Comparison of ENCODE assay signal across 7 cellular contexts in genomic region chr11:3454844-3455243, GRCh38.
DNase-seq lines count a peak whose midpoint lies in the region; FAIRE-seq and TF ChIP-seq lines count a peak whose summit lies in the region.
"Not testable (repeated sequence)": the region's sequence is repeated elsewhere in the genome, so short reads cannot be mapped to it uniquely, and the experiment has no call there.

No MANE protein-coding gene starts in this region.

- not testable (repeated sequence) for H3K18ac ChIP-seq in mesenchymal stem cell (ENCODE audit: low read depth in 1 of 2, low read length in 2 of 2)

- TF ChIP-seq CTCF in GM12864 (IDR thresholded peaks at IDR 0.05; ENCODE audit: low read depth, low read length, missing control alignments) = peak; percentile 58

- not testable (repeated sequence) for H3K4ac ChIP-seq in mesenchymal stem cell (ENCODE audit: low read depth in 1 of 2, low read length in 2 of 2)

- 4% methylated on average over 11 of the region's 16 CpGs for WGBS in mesenchymal stem cell

- H2BK12ac ChIP-seq in mesenchymal stem cell (ENCODE audit: low read length in 2 of 2) = not testable (repeated sequence)

- not testable (repeated sequence) for H3K27me3 Mint-ChIP-seq in activated naive CD4-positive, alpha-beta T cell treated with anti-CD3 and anti-CD28 coated beads for 36 hours (ENCODE audit: low read depth)

- H3K9ac ChIP-seq in mesenchymal stem cell (ENCODE audit: low read length) = peak overlapping the region; percentile 41

- H2BK5ac ChIP-seq in mesenchymal stem cell (ENCODE audit: low read depth, low read length, poor library complexity, severe bottlenecking) = not testable (repeated sequence)

- H2BK15ac ChIP-seq in mesenchymal stem cell (ENCODE audit: low read depth, poor library complexity, severe bottlenecking) = not testable (repeated sequence)

- H3K23ac ChIP-seq in mesenchymal stem cell (ENCODE audit: low read length in 2 of 2) = not testable (repeated sequence)

- H3K9me3 ChIP-seq in mesenchymal stem cell (ENCODE audit: control insufficient read depth, low read length) = not testable (repeated sequence)

- intact Hi-C loops in activated naive CD4-positive, alpha-beta T cell treated with anti-CD3 and anti-CD28 coated beads for 36 hours (cut with micrococcal nuclease) = loop anchor here (2.0 to 5.0 kb wide), 2 partner anchors 154 to 617 kb away; no protein-coding TSS in a partner anchor

- peak overlapping the region; percentile 41 for H3K4me3 Mint-ChIP-seq in activated naive CD4-positive, alpha-beta T cell treated with anti-CD3 and anti-CD28 coated beads for 36 hours

- not testable (repeated sequence) for H3K79me1 ChIP-seq in mesenchymal stem cell (replicated peaks; ENCODE audit: low read length, poor library complexity, severe bottlenecking)

- DNase-seq in GM12864 (ENCODE audit: low read depth) (peak; percentile 5), NCI-H2029 (lab: John Stamatoyannopoulos, UW) (peak; percentile 43), fibroblast of gingiva (ENCODE audit: low read depth) (peak; percentile 56), mesenchymal stem cell (peak; percentile 47)
- DNase-seq in activated naive CD4-positive, alpha-beta T cell treated with anti-CD3 and anti-CD28 coated beads for 36 hours = peak; percentile 72
- DNase-seq in stimulated activated CD4-positive, alpha-beta T cell treated with anti-CD3 and anti-CD28 coated beads, Interleukin-15, amount 100 ng/mL, for 24 hours = peak; percentile 60

- not testable (repeated sequence) for H3K4me3 ChIP-seq in GM12864 (ENCODE audit: low read depth, low read length)
- peak overlapping the region in 1 of 2 experiments; percentile 41 for H3K4me3 ChIP-seq in mesenchymal stem cell (ENCODE audit: insufficient read depth in 1 of 2, low read depth in 1 of 2, low read length in 2 of 2)

- not testable (repeated sequence) for H3K36me3 Mint-ChIP-seq in activated naive CD4-positive, alpha-beta T cell treated with anti-CD3 and anti-CD28 coated beads for 36 hours (ENCODE audit: low read depth)

- H3K4me2 ChIP-seq in mesenchymal stem cell (ENCODE audit: low read length, poor library complexity, severe bottlenecking) = not testable (repeated sequence)

- H2BK120ac ChIP-seq in mesenchymal stem cell (ENCODE audit: low read depth, low read length) = not testable (repeated sequence)

- not testable (repeated sequence) for H2AFZ ChIP-seq in mesenchymal stem cell (ENCODE audit: low read depth, low read length)

- H3K27ac Mint-ChIP-seq in activated naive CD4-positive, alpha-beta T cell treated with anti-CD3 and anti-CD28 coated beads for 36 hours = not testable (repeated sequence)

- FAIRE-seq in TTC549 (lab: Jason Lieb, UNC) = peak; percentile 11

- H3K14ac ChIP-seq in mesenchymal stem cell (ENCODE audit: low read length in 2 of 2) = not testable (repeated sequence)

- H3K27me3 ChIP-seq in mesenchymal stem cell (ENCODE audit: control insufficient read depth in 1 of 2, insufficient read depth in 1 of 2, low read length in 2 of 2) = not testable (repeated sequence)

- not testable (repeated sequence) for H2AK5ac ChIP-seq in mesenchymal stem cell (ENCODE audit: low read length, severe bottlenecking)

- H3K4me1 Mint-ChIP-seq in activated naive CD4-positive, alpha-beta T cell treated with anti-CD3 and anti-CD28 coated beads for 36 hours (ENCODE audit: low read depth) = not testable (repeated sequence)

- H3K4me1 ChIP-seq in mesenchymal stem cell (ENCODE audit: control insufficient read depth, insufficient read depth, low read depth, low read length) = not testable (repeated sequence)

- CTCF ChIA-PET in activated naive CD4-positive, alpha-beta T cell treated with anti-CD3 and anti-CD28 coated beads for 36 hours (lab: Charles Lee) = not testable (repeated sequence)

- H4K91ac ChIP-seq in mesenchymal stem cell (ENCODE audit: low read length) = not testable (repeated sequence)

- H3K9me3 Mint-ChIP-seq in activated naive CD4-positive, alpha-beta T cell treated with anti-CD3 and anti-CD28 coated beads for 36 hours = not testable (repeated sequence)

- not testable (repeated sequence) for H4K8ac ChIP-seq in mesenchymal stem cell (ENCODE audit: low read length)

- H3K36me3 ChIP-seq in mesenchymal stem cell (ENCODE audit: control insufficient read depth in 1 of 2, insufficient read depth in 2 of 2, low read depth in 1 of 2, low read length in 2 of 2) = not testable (repeated sequence)

- not testable (repeated sequence) for H3K27ac ChIP-seq in mesenchymal stem cell (ENCODE audit: low read length, poor library complexity, severe bottlenecking)

Comparison
In these comparisons a context has a peak if more than half of its experiments do, and no peak if none do; other contexts are left out.
1. DNase-seq: peak in every context shown above with its lines; median percentile 72 in activated naive CD4-positive, alpha-beta T cell treated with anti-CD3 and anti-CD28 coated beads for 36 hours; 60 in stimulated activated CD4-positive, alpha-beta T cell treated with anti-CD3 and anti-CD28 coated beads, Interleukin-15, amount 100 ng/mL, for 24 hours; 56 in fibroblast of gingiva; 47 in mesenchymal stem cell; 43 in NCI-H2029; 5 in GM12864.